In genomic region chr18:78978336-78979057, GRCh38 we compare ENCODE assay signal across 13 cellular contexts. TPM values are rescaled to one million over a fixed set of nuclear protein-coding genes. Genes with fewer than 3 reads are reported as not detected.
DNase-seq lines count a peak whose midpoint lies in the region; ATAC-seq and TF ChIP-seq lines count a peak whose summit lies in the region.
"Had no signal": no experiment of that assay in that cellular context is flagged by ENCODE, and none has a peak within 500 bp of the region (broad histone marks: within the 10 kb centered on the region; RNA-seq: fewer than 3 reads in every experiment).

No MANE protein-coding gene starts in this region.

- peak overlapping the region; percentile 19 for H3K4me3 Mint-ChIP-seq in activated CD4-positive, alpha-beta T cell treated with anti-CD3 and anti-CD28 coated beads, Interleukin-2, amount 10 ng/mL, durations not matched to agents 24 days and 14 days
- H3K4me3 Mint-ChIP-seq in activated naive CD8-positive, alpha-beta T cell treated with anti-CD3 and anti-CD28 coated beads for 36 hours, result peak overlapping the region; percentile 14

- no peaks in the 10 kb centered on the region for H3F3A ChIP-seq in smooth muscle cell (ENCODE audit: low read depth)

- peak overlapping the region; percentile 84 for H3K4me2 ChIP-seq in smooth muscle cell

- WGBS in smooth muscle cell (ENCODE audit: low lambda C conversion rate), result 2% methylated on average over 60 of the region's 80 CpGs

- intact Hi-C loops in activated CD4-positive, alpha-beta T cell treated with anti-CD3 and anti-CD28 coated beads, Interleukin-2, amount 10 ng/mL, durations not matched to agents 24 days and 14 days (cut with micrococcal nuclease), result no loop called here

- H3K36me3 ChIP-seq in iPS-20b (ENCODE audit: insufficient read depth, low read depth, low read length), result no peaks in the 10 kb centered on the region
- no peaks in the 10 kb centered on the region for H3K36me3 ChIP-seq in smooth muscle cell (ENCODE audit: low read depth)
- H3K36me3 ChIP-seq: gastrocnemius medialis had no signal

- H3K9me3 Mint-ChIP-seq in activated CD4-positive, alpha-beta T cell treated with anti-CD3 and anti-CD28 coated beads, Interleukin-2, amount 10 ng/mL, durations not matched to agents 24 days and 14 days, result peaks cover 12% of the 10 kb centered on the region
- H3K9me3 Mint-ChIP-seq in activated naive CD8-positive, alpha-beta T cell treated with anti-CD3 and anti-CD28 coated beads for 36 hours, result peaks cover 5% of the 10 kb centered on the region

- no peak for DNase-seq in activated CD4-positive, alpha-beta T cell treated with anti-CD3 and anti-CD28 coated beads, Interleukin-2, amount 10 ng/mL, durations not matched to agents 24 days and 14 days
- DNase-seq in activated CD4-positive, alpha-beta T cell treated with anti-CD3 and anti-CD28 coated beads for 4 hours, result no peak
- no peak for DNase-seq in activated naive CD8-positive, alpha-beta T cell treated with anti-CD3 and anti-CD28 coated beads for 36 hours
- DNase-seq in smooth muscle cell (lab: John Stamatoyannopoulos, UW; ENCODE audit: unreplicated experiment) (no peak), AG08395 (ENCODE audit: low spot score) (no peak), SHP77 (lab: John Stamatoyannopoulos, UW) (no peak)
- DNase-seq: central memory CD4-positive, alpha-beta T cell; gastrocnemius medialis; NCI-H226; stimulated activated CD4-positive, alpha-beta T cell treated with anti-CD3 and anti-CD28 coated beads, Interleukin-2, amount 100 ng/mL, for 24 hours had no signal

- H4K20me1 ChIP-seq in smooth muscle cell (ENCODE audit: low read depth), result no peaks in the 10 kb centered on the region

- peaks cover 59% of the 10 kb centered on the region for H3K27me3 Mint-ChIP-seq in activated CD4-positive, alpha-beta T cell treated with anti-CD3 and anti-CD28 coated beads, Interleukin-2, amount 10 ng/mL, durations not matched to agents 24 days and 14 days
- peaks cover 71% of the 10 kb centered on the region for H3K27me3 Mint-ChIP-seq in activated naive CD8-positive, alpha-beta T cell treated with anti-CD3 and anti-CD28 coated beads for 36 hours

- TF ChIP-seq CTCF in smooth muscle cell (IDR thresholded peaks at IDR 0.05; ENCODE audit: borderline replicate concordance, insufficient read depth, poor library complexity, severe bottlenecking), result no peak

- H3K4me3 ChIP-seq in iPS-20b (ENCODE audit: low read length), result peak overlapping the region; percentile 54; the same call in 1 of the 2 replicates
- H3K4me3 ChIP-seq in smooth muscle cell, result peak overlapping the region; percentile 48

- H3K9me3 ChIP-seq in iPS-20b (ENCODE audit: insufficient read depth, low read depth, low read length) (no peaks in the 10 kb centered on the region), smooth muscle cell (replicated peaks; ENCODE audit: low read depth) (no peaks in the 10 kb centered on the region)
- H3K9me3 ChIP-seq: gastrocnemius medialis had no signal

- H3K27me3 ChIP-seq in iPS-20b (ENCODE audit: insufficient read depth, low read length) (peaks cover 82% of the 10 kb centered on the region), smooth muscle cell (ENCODE audit: low read depth) (peaks cover 87% of the 10 kb centered on the region)

- no peak overlapping the region for H3K27ac ChIP-seq in iPS-20b (ENCODE audit: low read length)
- no peak overlapping the region for H3K27ac ChIP-seq in smooth muscle cell (ENCODE audit: low read depth)
- H3K27ac ChIP-seq: gastrocnemius medialis had no signal

- H3K9ac ChIP-seq in iPS-20b (ENCODE audit: low read depth, low read length) (no peak overlapping the region; the same call in 1 of the 2 replicates), smooth muscle cell (ENCODE audit: low read depth) (no peak overlapping the region)

- no peak for ATAC-seq in GM18858 (IDR thresholded peaks at IDR 0.05; ENCODE audit: unreplicated experiment)
- ATAC-seq: gastrocnemius medialis had no signal

- peaks cover 8% of the 10 kb centered on the region for H3K79me2 ChIP-seq in smooth muscle cell (ENCODE audit: low read depth)

- peak overlapping the region; percentile 72 for H2AFZ ChIP-seq in smooth muscle cell (ENCODE audit: low read depth)

- peaks cover 10% of the 10 kb centered on the region for H3K4me1 Mint-ChIP-seq in activated CD4-positive, alpha-beta T cell treated with anti-CD3 and anti-CD28 coated beads, Interleukin-2, amount 10 ng/mL, durations not matched to agents 24 days and 14 days
- peaks cover 15% of the 10 kb centered on the region for H3K4me1 Mint-ChIP-seq in activated naive CD8-positive, alpha-beta T cell treated with anti-CD3 and anti-CD28 coated beads for 36 hours

- H3K4me1 ChIP-seq in iPS-20b (ENCODE audit: insufficient read depth, low read length) (peaks cover 32% of the 10 kb centered on the region), smooth muscle cell (ENCODE audit: low read depth) (peaks cover 39% of the 10 kb centered on the region)

- peak overlapping the region; percentile 79 for H3K27ac Mint-ChIP-seq in activated CD4-positive, alpha-beta T cell treated with anti-CD3 and anti-CD28 coated beads, Interleukin-2, amount 10 ng/mL, durations not matched to agents 24 days and 14 days
- no peak overlapping the region for H3K27ac Mint-ChIP-seq in activated naive CD8-positive, alpha-beta T cell treated with anti-CD3 and anti-CD28 coated beads for 36 hours

- peaks cover 13% of the 10 kb centered on the region for H3K36me3 Mint-ChIP-seq in activated CD4-positive, alpha-beta T cell treated with anti-CD3 and anti-CD28 coated beads, Interleukin-2, amount 10 ng/mL, durations not matched to agents 24 days and 14 days (ENCODE audit: low read depth)
- peaks cover 3% of the 10 kb centered on the region for H3K36me3 Mint-ChIP-seq in activated naive CD8-positive, alpha-beta T cell treated with anti-CD3 and anti-CD28 coated beads for 36 hours

RNA-seq across cellular contexts. Expression of gene SALL3, which starts 1.1 kb away (rescaled TPM):
- total RNA-seq in activated CD4-positive, alpha-beta T cell treated with anti-CD3 and anti-CD28 coated beads, Interleukin-2, amount 10 ng/mL, durations not matched to agents 24 days and 14 days, result not detected in 2 replicates
- not detected for total RNA-seq in activated naive CD8-positive, alpha-beta T cell treated with anti-CD3 and anti-CD28 coated beads for 36 hours
- total RNA-seq in smooth muscle cell, result 0.81 and 3.2 TPM in 2 replicates
- 1.00 and 1.2 TPM in 2 replicates for polyA plus RNA-seq in smooth muscle cell
- total RNA-seq: G401, gastrocnemius medialis had no signal
